Comparison of ENCODE assay signal across 1 cellular context in the genomic region with DNA sequence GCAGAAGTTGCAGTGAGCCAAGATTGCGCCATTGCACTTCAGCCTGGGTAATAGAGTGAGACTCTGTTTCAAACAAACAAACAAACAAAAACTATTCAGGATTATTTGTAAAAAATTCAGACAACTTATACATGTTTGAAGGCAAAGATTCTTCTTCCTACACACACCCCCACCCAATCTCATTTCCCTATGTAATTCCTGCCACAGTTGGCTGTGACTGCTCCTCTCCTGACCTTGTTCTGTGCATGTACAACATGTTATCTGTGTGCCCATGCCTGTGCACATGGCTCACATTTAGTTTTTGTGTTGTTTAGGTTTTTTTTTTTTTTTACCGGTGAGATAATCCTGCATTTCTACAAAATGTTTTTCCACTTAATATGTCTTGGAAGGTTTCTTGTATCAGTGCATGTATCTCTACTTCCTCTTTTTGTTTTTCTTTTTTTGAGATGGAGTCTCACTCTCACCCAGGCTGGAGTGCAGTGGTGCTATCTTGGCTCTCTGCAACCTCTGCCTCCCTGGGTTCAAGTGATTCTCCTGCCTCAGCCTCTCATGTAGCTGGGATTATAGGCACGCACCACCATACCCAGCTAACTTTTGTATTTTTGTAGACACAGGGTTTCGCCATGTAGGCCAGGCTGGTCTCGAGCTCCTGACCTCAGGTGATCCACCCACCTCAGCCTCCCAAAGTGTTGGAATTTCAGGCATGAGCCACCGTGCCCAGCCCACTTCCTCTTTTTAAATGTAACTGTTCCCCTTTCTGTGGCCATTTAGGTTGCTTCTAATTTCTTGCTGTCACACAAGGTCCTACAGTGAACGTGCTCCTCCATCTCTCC.
TF ChIP-seq lines count a peak whose summit lies in the region.

No MANE protein-coding gene starts in this region.

TF ChIP-seq in K562, 482 proteins besides CTCF, POLR2A, EP300 and RAD21 (continued from another document and continues in another):
- TF ChIP-seq ZNF318 (IDR thresholded peaks at IDR 0.05; ENCODE audit: borderline replicate concordance in 1 of 2, low read depth in 1 of 2), result peak in 1 of 2 experiments; percentile 15; a peak in 1 of 4 replicates
- TF ChIP-seq, protein P1, sequence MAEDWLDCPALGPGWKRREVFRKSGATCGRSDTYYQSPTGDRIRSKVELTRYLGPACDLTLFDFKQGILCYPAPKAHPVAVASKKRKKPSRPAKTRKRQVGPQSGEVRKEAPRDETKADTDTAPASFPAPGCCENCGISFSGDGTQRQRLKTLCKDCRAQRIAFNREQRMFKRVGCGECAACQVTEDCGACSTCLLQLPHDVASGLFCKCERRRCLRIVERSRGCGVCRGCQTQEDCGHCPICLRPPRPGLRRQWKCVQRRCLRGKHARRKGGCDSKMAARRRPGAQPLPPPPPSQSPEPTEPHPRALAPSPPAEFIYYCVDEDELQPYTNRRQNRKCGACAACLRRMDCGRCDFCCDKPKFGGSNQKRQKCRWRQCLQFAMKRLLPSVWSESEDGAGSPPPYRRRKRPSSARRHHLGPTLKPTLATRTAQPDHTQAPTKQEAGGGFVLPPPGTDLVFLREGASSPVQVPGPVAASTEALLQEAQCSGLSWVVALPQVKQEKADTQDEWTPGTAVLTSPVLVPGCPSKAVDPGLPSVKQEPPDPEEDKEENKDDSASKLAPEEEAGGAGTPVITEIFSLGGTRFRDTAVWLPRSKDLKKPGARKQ (CRISPR knock-in tag; IDR thresholded peaks at IDR 0.05), result no peak
- TF ChIP-seq POLR2G (IDR thresholded peaks at IDR 0.05; ENCODE audit: low read depth, low read length), result no peak
- TF ChIP-seq CTBP1 (IDR thresholded peaks at IDR 0.05; ENCODE audit: borderline replicate concordance), result peak; percentile 90
- no peak for TF ChIP-seq CTCFL (IDR thresholded peaks at IDR 0.05; ENCODE audit: borderline replicate concordance, insufficient read depth, low read depth, low read length, poor library complexity, severe bottlenecking)
- TF ChIP-seq NR3C1 (CRISPR knock-in tag; IDR thresholded peaks at IDR 0.05), result no peak
- TF ChIP-seq SMARCE1 (IDR thresholded peaks at IDR 0.05), result peak; percentile 89; the same call in 1 of the 2 replicates
- no peak for TF ChIP-seq GTF2F1 (IDR thresholded peaks at IDR 0.05; ENCODE audit: low read depth, low read length)
- no peak for TF ChIP-seq KLF1 (tag; IDR thresholded peaks at IDR 0.05)
- TF ChIP-seq, protein P2, sequence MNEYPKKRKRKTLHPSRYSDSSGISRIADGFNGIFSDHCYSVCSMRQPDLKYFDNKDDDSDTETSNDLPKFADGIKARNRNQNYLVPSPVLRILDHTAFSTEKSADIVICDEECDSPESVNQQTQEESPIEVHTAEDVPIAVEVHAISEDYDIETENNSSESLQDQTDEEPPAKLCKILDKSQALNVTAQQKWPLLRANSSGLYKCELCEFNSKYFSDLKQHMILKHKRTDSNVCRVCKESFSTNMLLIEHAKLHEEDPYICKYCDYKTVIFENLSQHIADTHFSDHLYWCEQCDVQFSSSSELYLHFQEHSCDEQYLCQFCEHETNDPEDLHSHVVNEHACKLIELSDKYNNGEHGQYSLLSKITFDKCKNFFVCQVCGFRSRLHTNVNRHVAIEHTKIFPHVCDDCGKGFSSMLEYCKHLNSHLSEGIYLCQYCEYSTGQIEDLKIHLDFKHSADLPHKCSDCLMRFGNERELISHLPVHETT (CRISPR knock-in tag; conservative IDR thresholded peaks at IDR 0.05 in 1 of 2, IDR thresholded peaks at IDR 0.05 in 1 of 2), result no peak
- TF ChIP-seq FOXM1 (IDR thresholded peaks at IDR 0.05; ENCODE audit: low read depth), result no peak
- no peak for TF ChIP-seq FOXM1 (CRISPR knock-in tag; IDR thresholded peaks at IDR 0.05; ENCODE audit: low read depth)
- no peak for TF ChIP-seq ZNF217 (CRISPR knock-in tag; IDR thresholded peaks at IDR 0.05)
- no peak for TF ChIP-seq CBFA2T3 (IDR thresholded peaks at IDR 0.05)
- no peak for TF ChIP-seq ZNF143 (CRISPR knock-in tag; IDR thresholded peaks at IDR 0.05)
- TF ChIP-seq ZNF384 (IDR thresholded peaks at IDR 0.05; ENCODE audit: low read depth, low read length), result 0 out of 2 replicates have a peak, but pooled peaks have one; percentile 45
- TF ChIP-seq ETV6 (IDR thresholded peaks at IDR 0.05; ENCODE audit: borderline replicate concordance in 1 of 2, low read depth in 2 of 2, low read length in 1 of 2), result peak; percentile 48 to 85; a peak in 3 of 4 replicates
- TF ChIP-seq ETV6 (CRISPR knock-in tag; IDR thresholded peaks at IDR 0.05; ENCODE audit: borderline replicate concordance), result no peak
- peak; percentile 36; the same call in 1 of the 2 replicates for TF ChIP-seq ATF7 (IDR thresholded peaks at IDR 0.05)
- TF ChIP-seq ZNF766 (CRISPR knock-in tag; conservative IDR thresholded peaks at IDR 0.05), result peak; percentile 94
- peak; percentile 78 for TF ChIP-seq ADNP (tag; IDR thresholded peaks at IDR 0.05)
- TF ChIP-seq NFE2 (IDR thresholded peaks at IDR 0.05; ENCODE audit: low read depth), result no peak
- TF ChIP-seq, protein P3, sequence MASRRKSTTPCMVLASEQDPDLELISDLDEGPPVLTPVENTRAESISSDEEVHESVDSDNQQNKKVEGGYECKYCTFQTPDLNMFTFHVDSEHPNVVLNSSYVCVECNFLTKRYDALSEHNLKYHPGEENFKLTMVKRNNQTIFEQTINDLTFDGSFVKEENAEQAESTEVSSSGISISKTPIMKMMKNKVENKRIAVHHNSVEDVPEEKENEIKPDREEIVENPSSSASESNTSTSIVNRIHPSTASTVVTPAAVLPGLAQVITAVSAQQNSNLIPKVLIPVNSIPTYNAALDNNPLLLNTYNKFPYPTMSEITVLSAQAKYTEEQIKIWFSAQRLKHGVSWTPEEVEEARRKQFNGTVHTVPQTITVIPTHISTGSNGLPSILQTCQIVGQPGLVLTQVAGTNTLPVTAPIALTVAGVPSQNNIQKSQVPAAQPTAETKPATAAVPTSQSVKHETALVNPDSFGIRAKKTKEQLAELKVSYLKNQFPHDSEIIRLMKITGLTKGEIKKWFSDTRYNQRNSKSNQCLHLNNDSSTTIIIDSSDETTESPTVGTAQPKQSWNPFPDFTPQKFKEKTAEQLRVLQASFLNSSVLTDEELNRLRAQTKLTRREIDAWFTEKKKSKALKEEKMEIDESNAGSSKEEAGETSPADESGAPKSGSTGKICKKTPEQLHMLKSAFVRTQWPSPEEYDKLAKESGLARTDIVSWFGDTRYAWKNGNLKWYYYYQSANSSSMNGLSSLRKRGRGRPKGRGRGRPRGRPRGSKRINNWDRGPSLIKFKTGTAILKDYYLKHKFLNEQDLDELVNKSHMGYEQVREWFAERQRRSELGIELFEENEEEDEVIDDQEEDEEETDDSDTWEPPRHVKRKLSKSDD (conservative IDR thresholded peaks at IDR 0.05; ENCODE audit: low read length), result no peak
- peak; percentile 62 for TF ChIP-seq MYBL2 (IDR thresholded peaks at IDR 0.05; ENCODE audit: low read depth)
- no peak for TF ChIP-seq MYBL2 (CRISPR knock-in tag; IDR thresholded peaks at IDR 0.05; ENCODE audit: borderline replicate concordance)
- 0 out of 2 replicates have a peak, but pooled peaks have one; percentile 15 for TF ChIP-seq FOXK1 (CRISPR knock-in tag; IDR thresholded peaks at IDR 0.05; ENCODE audit: borderline replicate concordance)
- peak; percentile 11 for TF ChIP-seq TBP (optimal IDR thresholded peaks at IDR 0.05; ENCODE audit: low read depth, low read length)
- TF ChIP-seq FOS (IDR thresholded peaks at IDR 0.05; ENCODE audit: extremely low read depth, insufficient read length), result no peak
- TF ChIP-seq, protein P4, sequence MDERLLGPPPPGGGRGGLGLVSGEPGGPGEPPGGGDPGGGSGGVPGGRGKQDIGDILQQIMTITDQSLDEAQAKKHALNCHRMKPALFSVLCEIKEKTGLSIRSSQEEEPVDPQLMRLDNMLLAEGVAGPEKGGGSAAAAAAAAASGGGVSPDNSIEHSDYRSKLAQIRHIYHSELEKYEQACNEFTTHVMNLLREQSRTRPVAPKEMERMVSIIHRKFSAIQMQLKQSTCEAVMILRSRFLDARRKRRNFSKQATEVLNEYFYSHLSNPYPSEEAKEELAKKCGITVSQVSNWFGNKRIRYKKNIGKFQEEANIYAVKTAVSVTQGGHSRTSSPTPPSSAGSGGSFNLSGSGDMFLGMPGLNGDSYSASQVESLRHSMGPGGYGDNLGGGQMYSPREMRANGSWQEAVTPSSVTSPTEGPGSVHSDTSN (CRISPR knock-in tag; IDR thresholded peaks at IDR 0.05; ENCODE audit: low read depth), result no peak
- TF ChIP-seq, protein P4 (tag; conservative IDR thresholded peaks at IDR 0.05; ENCODE audit: low read depth), result no peak
- TF ChIP-seq NR2C2 (CRISPR knock-in tag; IDR thresholded peaks at IDR 0.05), result no peak
- 0 out of 2 replicates have a peak, but pooled peaks have one; percentile 18 for TF ChIP-seq NR2C2 (tag; IDR thresholded peaks at IDR 0.05)
- no peak for TF ChIP-seq KDM1A (IDR thresholded peaks at IDR 0.05)
- TF ChIP-seq NONO (IDR thresholded peaks at IDR 0.05; ENCODE audit: low read depth in 2 of 2, low read length in 1 of 2), result no peak
- 0 out of 2 replicates have a peak, but pooled peaks have one; percentile 40 for TF ChIP-seq HDAC2 (IDR thresholded peaks at IDR 0.05)
- TF ChIP-seq, protein P5, sequence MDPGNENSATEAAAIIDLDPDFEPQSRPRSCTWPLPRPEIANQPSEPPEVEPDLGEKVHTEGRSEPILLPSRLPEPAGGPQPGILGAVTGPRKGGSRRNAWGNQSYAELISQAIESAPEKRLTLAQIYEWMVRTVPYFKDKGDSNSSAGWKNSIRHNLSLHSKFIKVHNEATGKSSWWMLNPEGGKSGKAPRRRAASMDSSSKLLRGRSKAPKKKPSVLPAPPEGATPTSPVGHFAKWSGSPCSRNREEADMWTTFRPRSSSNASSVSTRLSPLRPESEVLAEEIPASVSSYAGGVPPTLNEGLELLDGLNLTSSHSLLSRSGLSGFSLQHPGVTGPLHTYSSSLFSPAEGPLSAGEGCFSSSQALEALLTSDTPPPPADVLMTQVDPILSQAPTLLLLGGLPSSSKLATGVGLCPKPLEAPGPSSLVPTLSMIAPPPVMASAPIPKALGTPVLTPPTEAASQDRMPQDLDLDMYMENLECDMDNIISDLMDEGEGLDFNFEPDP (CRISPR knock-in tag; IDR thresholded peaks at IDR 0.05), result no peak
